23 cellular contexts compared by ENCODE assay signal in the genomic region with DNA sequence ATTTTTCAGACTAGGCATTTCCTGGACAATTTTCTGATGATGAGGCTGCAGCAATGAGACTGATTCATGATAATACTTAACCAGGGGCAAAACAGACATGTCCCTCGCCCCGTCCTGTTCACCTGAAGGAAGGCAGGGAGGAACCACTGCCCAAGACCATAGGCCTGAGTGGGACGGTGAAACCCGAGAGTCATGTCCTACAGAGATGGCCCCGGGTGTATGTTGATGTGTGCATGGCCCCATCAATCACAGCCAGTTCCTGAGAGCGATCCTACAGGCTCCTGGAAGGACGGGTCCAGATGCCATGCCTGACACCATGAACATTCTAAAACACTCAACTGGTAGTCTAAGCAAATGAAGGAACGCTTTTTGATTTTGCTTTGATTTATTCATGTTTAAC.
DNase-seq lines count a peak whose midpoint lies in the region.
"Had no signal": no experiment of that assay in that cellular context is flagged by ENCODE, and none has a peak within 500 bp of the region (broad histone marks: within the 10 kb centered on the region; RNA-seq: fewer than 3 reads in every experiment).

No MANE protein-coding gene starts in this region.

- DNase-seq in NCI-H146 (lab: John Stamatoyannopoulos, UW) (peak; percentile 20), NCI-H146 treated with DMSO at 0.1 percent for 48 hours (lab: John Stamatoyannopoulos, UW; ENCODE audit: unreplicated experiment) (no peak), left kidney (ENCODE audit: low read depth, low spot score) (peak; percentile 67), posterior vena cava (ENCODE audit: low spot score) (peak; percentile 26), NCI-H187 (lab: John Stamatoyannopoulos, UW) (no peak), hippocampal formation (lab: John Stamatoyannopoulos, UW) (no peak), NCI-H345 treated with DMSO at 0.1 percent for 48 hours (lab: John Stamatoyannopoulos, UW; ENCODE audit: unreplicated experiment) (no peak)
- DNase-seq in central memory CD4-positive, alpha-beta T cell, result no peak
- DNase-seq: ACHN; C1 segment of cervical spinal cord; CD8-positive, alpha-beta T cell; DMS153; H7; HFFc6; KBM-7; MM.1S; NCI-H1048; NCI-H2029; NCI-H226; NCI-H524; NCI-H774; OCI-M1; Right ventricle myocardium superior had no signal

- intact Hi-C loops in posterior vena cava (cut with DNase I), result loop anchor here in 1 of 2 donors (1.0 kb wide), 1 partner anchor 22 kb away; no protein-coding TSS in a partner anchor

Comparison
In these comparisons a context has a peak if more than half of its experiments do, and no peak if none do; other contexts are left out.
1. DNase-seq: peak in NCI-H146 (single experiment), left kidney (single experiment) and posterior vena cava (single experiment); none in NCI-H146 treated with DMSO at 0.1 percent for 48 hours (single experiment), NCI-H187 (0 of 2), hippocampal formation (0 of 2), NCI-H345 treated with DMSO at 0.1 percent for 48 hours (single experiment) and central memory CD4-positive, alpha-beta T cell (single experiment).